12 cellular contexts compared by ENCODE assay signal in the genomic region with DNA sequence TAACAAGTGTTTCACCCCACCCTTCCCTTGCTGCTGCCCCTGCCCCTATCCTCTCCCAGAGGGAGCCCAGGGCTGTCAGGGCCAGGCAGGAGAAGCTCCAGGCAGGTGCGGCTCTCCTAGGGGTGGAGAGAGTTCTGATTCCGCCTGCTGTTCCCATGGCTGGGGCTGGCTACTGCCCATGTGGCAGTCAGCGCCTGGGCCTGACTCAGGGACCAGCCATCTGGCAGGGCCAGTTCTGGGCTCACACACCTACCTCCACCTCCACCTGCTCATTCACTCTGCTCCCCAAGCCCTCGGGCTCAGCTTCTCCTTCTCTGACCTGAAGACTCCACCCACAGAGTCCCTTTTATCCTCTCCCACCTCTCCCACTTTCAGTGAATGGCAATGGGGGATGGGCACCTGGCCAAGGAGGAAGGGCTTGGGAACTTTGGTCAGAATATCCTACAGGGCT. TPM values are rescaled to one million over a fixed set of nuclear protein-coding genes. Genes with fewer than 3 reads are reported as not detected.
DNase-seq lines count a peak whose midpoint lies in the region; ATAC-seq and TF ChIP-seq lines count a peak whose summit lies in the region.
"Had no signal": no experiment of that assay in that cellular context is flagged by ENCODE, and none has a peak within 500 bp of the region (broad histone marks: within the 10 kb centered on the region; RNA-seq: fewer than 3 reads in every experiment).

No MANE protein-coding gene starts in this region.

- peaks cover 41% of the 10 kb centered on the region for H3K4me1 ChIP-seq in PC-3 (ENCODE audit: insufficient read depth, low read length)
- H3K4me1 ChIP-seq in foreskin keratinocyte, result peaks cover 12% of the 10 kb centered on the region
- H3K4me1 ChIP-seq: BLaER1 treated with 17β-estradiol and CSF1 and Interleukin-3, amounts not matched to agents 10 nM and 100 nM had no signal

- no peak overlapping the region for H3K4me3 ChIP-seq in PC-3 (ENCODE audit: low read length)
- H3K4me3 ChIP-seq: BLaER1 treated with 17β-estradiol and CSF1 and Interleukin-3, amounts not matched to agents 10 nM and 100 nM had no signal

- H3K4me2 ChIP-seq in PC-3 (ENCODE audit: low read length), result peak overlapping the region; percentile 22; the same call in 1 of the 2 replicates
- H3K4me2 ChIP-seq: BLaER1 treated with 17β-estradiol and CSF1 and Interleukin-3, amounts not matched to agents 10 nM and 100 nM had no signal

- peaks cover 9% of the 10 kb centered on the region; the same call in 1 of the 2 replicates for H3K79me2 ChIP-seq in PC-3 (ENCODE audit: low read length)

- no peaks in the 10 kb centered on the region for H4K20me1 ChIP-seq in PC-3 (ENCODE audit: low read length)
- H4K20me1 ChIP-seq: BLaER1 treated with 17β-estradiol and CSF1 and Interleukin-3, amounts not matched to agents 10 nM and 100 nM had no signal

- intact Hi-C loops in PC-3 (cut with micrococcal nuclease), result no loop called here
- intact Hi-C loops in sciatic nerve (cut with DNase I), result no loop called here

- no peaks in the 10 kb centered on the region for H3F3A ChIP-seq in PC-3 (ENCODE audit: low read length, unreplicated experiment)

- ATAC-seq in PC-3 (peak; percentile 72), foreskin keratinocyte (peak; percentile 97), sciatic nerve (peak; percentile 4)

- peaks cover 17% of the 10 kb centered on the region for H3K36me3 ChIP-seq in PC-3 (ENCODE audit: low read depth, low read length)
- H3K36me3 ChIP-seq: BLaER1 treated with 17β-estradiol and CSF1 and Interleukin-3, amounts not matched to agents 10 nM and 100 nM had no signal

- in situ Hi-C loops in GM13976 (cut with MboI; ENCODE audit: low sequenced_read_pairs, unreplicated experiment), result no loop called here

- POLR2A ChIA-PET in PC-3 (lab: Charles Lee; ENCODE audit: unreplicated experiment), result interaction anchor here (0.5 kb wide), 1 partner anchor 33 kb away, joined by 5 read pairs; no protein-coding TSS in a partner anchor

- no peaks in the 10 kb centered on the region for H3K9me2 ChIP-seq in PC-3 (replicated peaks; ENCODE audit: low read length)

- BruUV-seq in PC-3 (replicated peaks; lab: Mats Ljungman, UMichigan), result no TSS peak

- peaks cover 7% of the 10 kb centered on the region; the same call in 1 of the 2 replicates for H3K9me3 ChIP-seq in PC-3 (ENCODE audit: low read length)

- CTCF ChIA-PET in PC-3 (lab: Charles Lee), result no interaction called here

- TF ChIP-seq CTCF in PC-3 (conservative IDR thresholded peaks at IDR 0.05; ENCODE audit: low read depth, low read length) (no peak), foreskin keratinocyte (conservative IDR thresholded peaks at IDR 0.05) (no peak), GM13976 (IDR thresholded peaks at IDR 0.05; ENCODE audit: borderline replicate concordance, control extremely low read depth, extremely low read depth, insufficient read depth, missing control alignments) (no peak)

- H3K27ac ChIP-seq in PC-3 (ENCODE audit: low read length) (peak overlapping the region; percentile 74), foreskin keratinocyte (no peak overlapping the region)
- H3K27ac ChIP-seq: BLaER1 treated with 17β-estradiol and CSF1 and Interleukin-3, amounts not matched to agents 10 nM and 100 nM had no signal

- peak overlapping the region; percentile 31; the same call in 1 of the 2 replicates for H3K9ac ChIP-seq in PC-3 (ENCODE audit: low read length)
- H3K9ac ChIP-seq: BLaER1 treated with 17β-estradiol and CSF1 and Interleukin-3, amounts not matched to agents 10 nM and 100 nM had no signal

- no peaks in the 10 kb centered on the region for H3K27me3 ChIP-seq in PC-3 (ENCODE audit: low read length)
- H3K27me3 ChIP-seq in foreskin keratinocyte, result no peaks in the 10 kb centered on the region
- H3K27me3 ChIP-seq: BLaER1 treated with 17β-estradiol and CSF1 and Interleukin-3, amounts not matched to agents 10 nM and 100 nM had no signal

- DNase-seq in EL (peak; percentile 7), PC-3 (peak; percentile 92), foreskin keratinocyte (peak in 1 of 2 donors; percentile 88), sciatic nerve (ENCODE audit: low spot score) (no peak), GM13976 (ENCODE audit: low spot score) (no peak), NCI-H774 (lab: John Stamatoyannopoulos, UW) (no peak), NCI-H1930 (lab: John Stamatoyannopoulos, UW) (no peak)
- no peak for DNase-seq in stimulated activated CD4-positive, alpha-beta T cell treated with anti-CD3 and anti-CD28 coated beads, Interleukin-4, amount 100 ng/mL, for 24 hours
- DNase-seq: activated CD4-positive, CD25-positive, alpha-beta regulatory T cell; activated T-cell treated with anti-CD3 and anti-CD28 coated beads, Interleukin-2, amount 50 U/mL, for 48 hours; kidney glomerular epithelial cell had no signal

- no peak overlapping the region for H2AFZ ChIP-seq in PC-3 (ENCODE audit: low read length)

RNA-seq across cellular contexts. Expression of a gene that starts 23.4 kb away (rescaled TPM):
- total RNA-seq in PC-3 (2014; rRNA removed) (96.0 and 124 TPM in 2 replicates), foreskin keratinocyte (79.5 and 86.7 TPM in 2 replicates), sciatic nerve (158 TPM)
- 22.1 and 29.6 TPM in 2 replicates for polyA plus RNA-seq in foreskin keratinocyte

Comparison
In these comparisons a context has a peak if more than half of its experiments do, and no peak if none do; other contexts are left out.
1. DNase-seq: peak in EL (single experiment) and PC-3 (single experiment); none in sciatic nerve (single experiment), GM13976 (single experiment), NCI-H774 (single experiment), stimulated activated CD4-positive, alpha-beta T cell treated with anti-CD3 and anti-CD28 coated beads, Interleukin-4, amount 100 ng/mL, for 24 hours (single experiment) and NCI-H1930 (0 of 2).
2. ATAC-seq: peak in every context shown above with its lines; median percentile 97 in foreskin keratinocyte; 72 in PC-3; 4 in sciatic nerve.